Comparison of ENCODE assay signal across 8 cellular contexts in genomic region chr14:68790656-68791077, GRCh38. TPM values are rescaled to one million over a fixed set of nuclear protein-coding genes. Genes with fewer than 3 reads are reported as not detected.
A peak's percentile ranks its signal among the peaks of the same experiment; 100 is the strongest.
DNase-seq lines count a peak whose midpoint lies in the region; ATAC-seq and TF ChIP-seq lines count a peak whose summit lies in the region.

No MANE protein-coding gene starts in this region.

- H3K27me3 ChIP-seq in Caco-2 (replicated peaks; ENCODE audit: control insufficient read depth, insufficient read depth, low read length) (no peaks in the 10 kb centered on the region), SJSA1 (replicated peaks) (no peaks in the 10 kb centered on the region)

- no TSS peak for BruUV-seq in Caco-2 (replicated peaks; lab: Mats Ljungman, UMichigan)

- H3K9me3 Mint-ChIP-seq in Caco-2 (ENCODE audit: unreplicated experiment), result no peaks in the 10 kb centered on the region
- H3K9me3 Mint-ChIP-seq in stimulated activated naive CD8-positive, alpha-beta T cell treated with anti-CD3 and anti-CD28 coated beads, Interleukin-15, amount 100 ng/mL, for 72 hours, result no peaks in the 10 kb centered on the region

- TF ChIP-seq CTCF in Caco-2 (IDR thresholded peaks at IDR 0.05; ENCODE audit: insufficient read depth in 1 of 2, low read depth in 1 of 2, low read length in 1 of 2, severe bottlenecking in 1 of 2, unreplicated experiment in 1 of 2) (no peak), astrocyte of the spinal cord (IDR thresholded peaks at IDR 0.05; ENCODE audit: low read depth, low read length) (no peak), lower leg skin (IDR thresholded peaks at IDR 0.05) (no peak)

- CTCF ChIA-PET in Caco-2 (lab: Charles Lee), result interaction anchor here (1.3 kb wide), 1 partner anchor 26 kb away, joined by 4 read pairs; no protein-coding TSS in a partner anchor

- in situ Hi-C loops in astrocyte of the spinal cord (cut with HindIII; ENCODE audit: low sequenced_read_pairs), result no loop called here

- H3K4me3 Mint-ChIP-seq in Caco-2 (ENCODE audit: unreplicated experiment), result peak overlapping the region; percentile 88
- H3K4me3 Mint-ChIP-seq in stimulated activated naive CD8-positive, alpha-beta T cell treated with anti-CD3 and anti-CD28 coated beads, Interleukin-15, amount 100 ng/mL, for 72 hours, result peak overlapping the region; percentile 92 to 96

- H3K4me3 ChIP-seq in Caco-2 (ENCODE audit: low read depth, low read length) (peak overlapping the region; percentile 86), SJSA1 (peak overlapping the region; percentile 59), astrocyte of the spinal cord (ENCODE audit: low read depth, low read length) (peak overlapping the region; percentile 96), lower leg skin (ENCODE audit: low read depth, poor library complexity, severe bottlenecking) (peak overlapping the region; percentile 97)

- no peak for DNase-seq in Caco-2
- DNase-seq in SJSA1 (ENCODE audit: low read depth in 1 of 2, low spot score in 2 of 2), result no peak
- DNase-seq in astrocyte of the spinal cord (ENCODE audit: low read depth, low spot score), result no peak
- DNase-seq in lower leg skin (ENCODE audit: low spot score in 2 of 2), result peak in 1 of 2 donors; percentile 85
- DNase-seq in stimulated activated naive CD8-positive, alpha-beta T cell treated with anti-CD3 and anti-CD28 coated beads, Interleukin-15, amount 100 ng/mL, for 72 hours, result peak; percentile 58 to 72

- peaks cover 99% of the 10 kb centered on the region for H3K36me3 Mint-ChIP-seq in Caco-2 (ENCODE audit: insufficient read depth, unreplicated experiment)

- 2% methylated on average over 8 of the region's 8 CpGs for WGBS in lower leg skin, 2 donors

- POLR2A ChIA-PET in Caco-2 (lab: Charles Lee), result interaction anchor here (0.9 kb wide), 1 partner anchor 11 kb away, joined by 4 read pairs; no protein-coding TSS in a partner anchor

- H3K27me3 Mint-ChIP-seq in Caco-2 (ENCODE audit: insufficient read depth, unreplicated experiment), result no peaks in the 10 kb centered on the region
- no peaks in the 10 kb centered on the region for H3K27me3 Mint-ChIP-seq in stimulated activated naive CD8-positive, alpha-beta T cell treated with anti-CD3 and anti-CD28 coated beads, Interleukin-15, amount 100 ng/mL, for 72 hours

- peak; percentile 47 for ATAC-seq in stimulated activated naive CD8-positive, alpha-beta T cell treated with anti-CD3 and anti-CD28 coated beads, Interleukin-15, amount 100 ng/mL, for 72 hours
- ATAC-seq in HG03045 (IDR thresholded peaks at IDR 0.05; ENCODE audit: unreplicated experiment) (no peak), GM21723 (IDR thresholded peaks at IDR 0.05; ENCODE audit: unreplicated experiment) (no peak), HG02840 (IDR thresholded peaks at IDR 0.05; ENCODE audit: low FRiP score, unreplicated experiment) (no peak)

- H3K4me1 ChIP-seq in Caco-2 (peaks cover 43% of the 10 kb centered on the region), SJSA1 (replicated peaks) (peaks cover 30% of the 10 kb centered on the region)

- peak overlapping the region; percentile 96 for H3K27ac Mint-ChIP-seq in Caco-2 (ENCODE audit: unreplicated experiment)
- H3K27ac Mint-ChIP-seq in stimulated activated naive CD8-positive, alpha-beta T cell treated with anti-CD3 and anti-CD28 coated beads, Interleukin-15, amount 100 ng/mL, for 72 hours, result peak overlapping the region; percentile 95 to 100

- no peak overlapping the region for H3K27ac ChIP-seq in SJSA1

- peaks cover 38% of the 10 kb centered on the region for H3K4me1 Mint-ChIP-seq in Caco-2 (ENCODE audit: low read depth, unreplicated experiment)
- peaks cover 53% of the 10 kb centered on the region for H3K4me1 Mint-ChIP-seq in stimulated activated naive CD8-positive, alpha-beta T cell treated with anti-CD3 and anti-CD28 coated beads, Interleukin-15, amount 100 ng/mL, for 72 hours

- no peaks in the 10 kb centered on the region for H3K9me3 ChIP-seq in Caco-2
- no peaks in the 10 kb centered on the region for H3K9me3 ChIP-seq in SJSA1 (replicated peaks)

- intact Hi-C loops in Caco-2 (cut with micrococcal nuclease; ENCODE audit: unreplicated experiment) (loop anchor here (5.0 to 10.0 kb wide), 2 partner anchors 187 to 266 kb away; partner anchors contain the start of gene ACTN1), lower leg skin (cut with DNase I; ENCODE audit: low total_unique reads) (loop anchor here (10.0 kb wide), 1 partner anchor 246 kb away; no protein-coding TSS in a partner anchor)

- peaks cover 7% of the 10 kb centered on the region for H3K36me3 ChIP-seq in Caco-2 (ENCODE audit: control insufficient read depth, insufficient read depth, low read length)
- peaks cover 43% of the 10 kb centered on the region for H3K36me3 ChIP-seq in SJSA1

- no peak for TF ChIP-seq POLR2A in lower leg skin (IDR thresholded peaks at IDR 0.05)

RNA-seq across cellular contexts. Expression of gene ZFP36L1, which starts 2.2 kb away (rescaled TPM):
- total RNA-seq in Caco-2 (2022) (94.8 and 103 TPM in 2 replicates), lower leg skin (1,000 to 10,000 TPM in 1 of 4 donors, 100 to 1,000 TPM in 3; 466 to 2,618 (median 922) TPM)
- total RNA-seq in SJSA1 (2014; rRNA removed; shearing (Covaris generic)), result 11.0 and 22.0 TPM in 2 replicates

Comparison
In these comparisons a context has a peak if more than half of its experiments do, and no peak if none do; other contexts are left out.
1. DNase-seq: peak in stimulated activated naive CD8-positive, alpha-beta T cell treated with anti-CD3 and anti-CD28 coated beads, Interleukin-15, amount 100 ng/mL, for 72 hours (2 of 2); none in Caco-2 (0 of 2), SJSA1 (0 of 2) and astrocyte of the spinal cord (single experiment).
2. Peak in every context shown above with its lines, with median percentiles within 50 percentile points of each other: H3K4me3 ChIP-seq.